ENCODE assay signal across 1 cellular context in the genomic region with DNA sequence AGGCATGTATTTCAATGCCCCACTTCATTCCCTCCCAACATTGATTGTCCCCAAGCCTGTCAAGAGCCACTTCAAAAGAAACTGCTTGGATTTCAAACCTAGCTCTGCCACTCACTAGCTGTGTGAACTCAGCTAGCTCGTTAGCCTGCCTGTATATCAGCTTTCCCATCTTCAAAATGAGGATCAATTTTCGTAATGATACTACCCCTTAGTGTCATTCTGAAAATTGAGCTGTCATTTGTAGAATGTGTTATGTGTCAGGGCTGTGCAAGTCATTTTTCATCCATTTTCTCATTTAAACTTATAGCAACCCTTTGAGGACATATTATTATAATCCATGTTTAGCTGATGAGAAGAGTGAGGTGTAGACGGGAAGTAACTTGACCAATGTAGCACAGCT.
TF ChIP-seq lines count a peak whose summit lies in the region.

No MANE protein-coding gene starts in this region.

TF ChIP-seq in GM12878, 131 proteins besides CTCF, POLR2A, EP300 and RAD21 (continued from another document):
- TF ChIP-seq, protein P1, sequence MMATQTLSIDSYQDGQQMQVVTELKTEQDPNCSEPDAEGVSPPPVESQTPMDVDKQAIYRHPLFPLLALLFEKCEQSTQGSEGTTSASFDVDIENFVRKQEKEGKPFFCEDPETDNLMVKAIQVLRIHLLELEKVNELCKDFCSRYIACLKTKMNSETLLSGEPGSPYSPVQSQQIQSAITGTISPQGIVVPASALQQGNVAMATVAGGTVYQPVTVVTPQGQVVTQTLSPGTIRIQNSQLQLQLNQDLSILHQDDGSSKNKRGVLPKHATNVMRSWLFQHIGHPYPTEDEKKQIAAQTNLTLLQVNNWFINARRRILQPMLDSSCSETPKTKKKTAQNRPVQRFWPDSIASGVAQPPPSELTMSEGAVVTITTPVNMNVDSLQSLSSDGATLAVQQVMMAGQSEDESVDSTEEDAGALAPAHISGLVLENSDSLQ (IDR thresholded peaks at IDR 0.05): 0 out of 2 replicates have a peak, but pooled peaks have one; percentile 22
- TF ChIP-seq IRF4 (IDR thresholded peaks at IDR 0.05; ENCODE audit: low read depth, low read length) (peak; percentile 70; the same call in 1 of the 2 replicates), EED (IDR thresholded peaks at IDR 0.05; ENCODE audit: low read depth) (peak; percentile 48; the same call in 1 of the 2 replicates), RAD51 (IDR thresholded peaks at IDR 0.05) (no peak), ASH2L (IDR thresholded peaks at IDR 0.05; ENCODE audit: borderline replicate concordance, low read depth) (no peak), PML (IDR thresholded peaks at IDR 0.05; ENCODE audit: low read length) (no peak), ZSCAN29 (IDR thresholded peaks at IDR 0.05) (no peak)
